In genomic region chr1:153985341-153985912, GRCh38 we compare ENCODE assay signal across 8 cellular contexts. TPM values are rescaled to one million over a fixed set of nuclear protein-coding genes. Genes with fewer than 3 reads are reported as not detected.
DNase-seq lines count a peak whose midpoint lies in the region; ATAC-seq and TF ChIP-seq lines count a peak whose summit lies in the region.

No MANE protein-coding gene starts in this region.

- DNase-seq in EL = peak; percentile 83
- peak; percentile 82 for DNase-seq in RPMI7951 (ENCODE audit: low read depth)
- no peak for DNase-seq in colonic mucosa
- peak; percentile 48 for DNase-seq in mesendoderm
- DNase-seq in NCI-H69 (lab: John Stamatoyannopoulos, UW) = no peak

- H3K27me3 ChIP-seq in colonic mucosa (no peaks in the 10 kb centered on the region), mesendoderm (ENCODE audit: insufficient read depth, low read length, poor library complexity) (no peaks in the 10 kb centered on the region)

- H4K8ac ChIP-seq in mesendoderm (ENCODE audit: low read depth, low read length) = no peak overlapping the region

- no peak for ATAC-seq in GM21737 (IDR thresholded peaks at IDR 0.05; ENCODE audit: unreplicated experiment)
- no peak for ATAC-seq in HG03175 (IDR thresholded peaks at IDR 0.05; ENCODE audit: unreplicated experiment)

- peak overlapping the region; percentile 27 for H3K4ac ChIP-seq in mesendoderm (ENCODE audit: low read depth, low read length)

- H3K79me2 ChIP-seq in mesendoderm (ENCODE audit: control insufficient read depth, insufficient read depth, low read length) = peaks cover 9% of the 10 kb centered on the region

- peaks cover 7% of the 10 kb centered on the region for H3K79me1 ChIP-seq in mesendoderm (ENCODE audit: low read length)

- TF ChIP-seq CTCF in colonic mucosa (IDR thresholded peaks at IDR 0.05) = no peak

- no peak overlapping the region for H4K5ac ChIP-seq in mesendoderm (ENCODE audit: low read length)

- no peak overlapping the region for H2BK5ac ChIP-seq in mesendoderm (ENCODE audit: low read length)

- H3K36me3 ChIP-seq in colonic mucosa (no peaks in the 10 kb centered on the region), mesendoderm (ENCODE audit: control insufficient read depth, insufficient read depth, low read length) (peaks cover 2% of the 10 kb centered on the region)

- peak overlapping the region; percentile 47 for H3K4me3 ChIP-seq in colonic mucosa
- H3K4me3 ChIP-seq in mesendoderm (ENCODE audit: low read length) = peak overlapping the region; percentile 70

- H3K4me2 ChIP-seq in mesendoderm (ENCODE audit: low read length) = peak overlapping the region; percentile 24

- H3K23ac ChIP-seq in mesendoderm (ENCODE audit: low read length) = no peak overlapping the region

- H3K27ac ChIP-seq in colonic mucosa (peak overlapping the region; percentile 63), mesendoderm (ENCODE audit: low read depth, low read length) (peak overlapping the region; percentile 6), temporal lobe (ENCODE audit: low read depth, low read length) (peak overlapping the region; percentile 68)

- peak overlapping the region; percentile 72 for H3K18ac ChIP-seq in mesendoderm (ENCODE audit: low read length)

- H3K9me3 ChIP-seq in colonic mucosa = no peaks in the 10 kb centered on the region

- peak overlapping the region; percentile 70 to 92 for H3K9ac ChIP-seq in colonic mucosa (ENCODE audit: low read depth in 2 of 2, low read length in 2 of 2)
- peak overlapping the region; percentile 66 for H3K9ac ChIP-seq in mesendoderm (ENCODE audit: low read length)

- H2BK15ac ChIP-seq in mesendoderm (replicated peaks; ENCODE audit: low read depth) = no peak overlapping the region

- peaks cover 7% of the 10 kb centered on the region for H3K4me1 ChIP-seq in colonic mucosa
- H3K4me1 ChIP-seq in mesendoderm (ENCODE audit: control insufficient read depth, low read depth, low read length) = peaks cover 3% of the 10 kb centered on the region

- WGBS in mesendoderm (ENCODE audit: extremely low coverage, insufficient coverage, low lambda C conversion rate) = no CpG with 5 or more reads among the region's 7 CpGs

- peak overlapping the region; percentile 92 for H3K56ac ChIP-seq in mesendoderm (ENCODE audit: low read length)

- no peak overlapping the region for H2AK5ac ChIP-seq in mesendoderm (ENCODE audit: low read length)

- intact Hi-C loops in colonic mucosa (cut with DNase I) = loop anchor here (5.0 to 10.0 kb wide), 3 partner anchors 63 to 311 kb away; partner anchors contain the start of genes GATAD2B, ILF2 and NPR1

- H2BK120ac ChIP-seq in mesendoderm (ENCODE audit: low read depth, low read length) = no peak overlapping the region

RNA-seq across cellular contexts. Expression of gene RAB13, which starts 0.7 kb away (rescaled TPM):
- total RNA-seq in RPMI7951 (2014; rRNA removed; shearing (Covaris generic)) = 41.3 and 44.3 TPM in 2 replicates
- total RNA-seq in colonic mucosa = 10 to 100 TPM; 62.7 to 84.7 TPM
- 270 TPM for polyA plus RNA-seq in mesendoderm (2013, experiment 1 of 2)
- polyA plus RNA-seq in mesendoderm (2013, experiment 2 of 2) = 280 TPM
- total RNA-seq in temporal lobe = 6.6 TPM

RNA-seq across cellular contexts. Expression of gene RPS27, which starts 5.1 kb away (rescaled TPM):
- total RNA-seq in RPMI7951 (2014; rRNA removed; shearing (Covaris generic)) = 2,227 and 2,841 TPM in 2 replicates
- total RNA-seq in colonic mucosa (1,000 to 10,000 TPM; 1,048 to 1,210 TPM), temporal lobe (1,226 TPM)
- 16,135 TPM for polyA plus RNA-seq in mesendoderm (2013, experiment 1 of 2)
- polyA plus RNA-seq in mesendoderm (2013, experiment 2 of 2) = 16,181 TPM

RNA-seq across cellular contexts. Expression of gene JTB, which starts 8.0 kb away (rescaled TPM):
- 155 and 201 TPM in 2 replicates for total RNA-seq in RPMI7951 (2014; rRNA removed; shearing (Covaris generic))
- total RNA-seq in colonic mucosa = 100 to 1,000 TPM; 133 to 245 TPM
- 106 TPM for polyA plus RNA-seq in mesendoderm (2013, experiment 1 of 2)
- 103 TPM for polyA plus RNA-seq in mesendoderm (2013, experiment 2 of 2)
- total RNA-seq in temporal lobe = 49.2 TPM

RNA-seq across cellular contexts. Expression of gene CREB3L4, which starts 17.7 kb away (rescaled TPM):
- 7.0 and 10.4 TPM in 2 replicates for total RNA-seq in RPMI7951 (2014; rRNA removed; shearing (Covaris generic))
- total RNA-seq in colonic mucosa (10 to 100 TPM; 19.0 to 37.1 TPM), temporal lobe (6.4 TPM)
- 15.2 TPM for polyA plus RNA-seq in mesendoderm (2013, experiment 1 of 2)
- polyA plus RNA-seq in mesendoderm (2013, experiment 2 of 2) = 13.7 TPM

RNA-seq across cellular contexts. Expression of gene SLC39A1, which starts 22.1 kb away (rescaled TPM):
- total RNA-seq in RPMI7951 (2014; rRNA removed; shearing (Covaris generic)) = 70.4 and 95.4 TPM in 2 replicates
- total RNA-seq in colonic mucosa (10 to 100 TPM; 76.8 to 90.9 TPM), temporal lobe (21.6 TPM)
- polyA plus RNA-seq in mesendoderm (2013, experiment 1 of 2) = 162 TPM
- polyA plus RNA-seq in mesendoderm (2013, experiment 2 of 2) = 160 TPM

Comparison
In these comparisons a context has a peak if more than half of its experiments do, and no peak if none do; other contexts are left out.
1. DNase-seq: peak in EL (single experiment), RPMI7951 (single experiment) and mesendoderm (single experiment); none in colonic mucosa (single experiment) and NCI-H69 (single experiment).
2. H3K27ac ChIP-seq: peak in every context shown above with its lines; median percentile 68 in temporal lobe; 63 in colonic mucosa; 6 in mesendoderm.